ENCODE assay signal across 9 cellular contexts in the genomic region with DNA sequence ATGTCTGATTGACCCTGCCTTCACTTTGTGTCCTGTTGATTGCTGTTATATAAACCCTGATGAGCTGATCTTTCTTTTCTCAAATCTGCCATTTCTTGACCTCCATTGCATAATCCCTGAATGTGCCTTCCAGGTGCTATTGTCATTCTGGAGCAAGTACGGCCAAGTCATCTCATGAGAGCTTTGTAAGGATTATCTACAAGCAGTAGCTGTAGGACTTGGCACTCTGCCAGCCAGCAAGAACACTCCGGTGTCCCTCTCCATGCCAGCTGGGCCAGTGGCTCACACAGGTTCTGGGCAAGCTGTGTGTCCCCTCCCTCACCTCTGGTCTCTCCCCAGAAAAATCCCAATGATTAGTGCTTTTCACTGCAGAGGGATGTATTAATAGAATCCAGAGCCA.
A peak's percentile ranks its signal among the peaks of the same experiment; 100 is the strongest.
DNase-seq lines count a peak whose midpoint lies in the region; ATAC-seq and TF ChIP-seq lines count a peak whose summit lies in the region.
"Had no signal": no experiment of that assay in that cellular context is flagged by ENCODE, and none has a peak within 500 bp of the region (broad histone marks: within the 10 kb centered on the region; RNA-seq: fewer than 3 reads in every experiment).

No MANE protein-coding gene starts in this region.

- no peak overlapping the region for H3K4me3 ChIP-seq in brain microvascular endothelial cell (ENCODE audit: low read depth, low read length)

- peaks cover 25% of the 10 kb centered on the region for H3K4me1 Mint-ChIP-seq in mesothelial cell of epicardium

- in situ Hi-C loops in brain microvascular endothelial cell (cut with HindIII; ENCODE audit: low pct_ligation_motif_present, low sequenced_read_pairs), result no loop called here

- no peak for TF ChIP-seq CTCF in mesothelial cell of epicardium (IDR thresholded peaks at IDR 0.05; ENCODE audit: unreplicated experiment)
- TF ChIP-seq CTCF in brain microvascular endothelial cell (IDR thresholded peaks at IDR 0.05; ENCODE audit: low read depth, low read length, missing control alignments), result no peak

- H3K27me3 Mint-ChIP-seq in mesothelial cell of epicardium (ENCODE audit: low read depth), result no peaks in the 10 kb centered on the region

- peak; percentile 1 for DNase-seq in COR-L47 (lab: John Stamatoyannopoulos, UW)
- peak; percentile 22 for DNase-seq in HEK293T (ENCODE audit: extremely low spot score)
- peak; percentile 25 for DNase-seq in astrocyte of the hippocampus (ENCODE audit: low read depth, low spot score)
- DNase-seq in mesothelial cell of epicardium (ENCODE audit: low spot score in 2 of 2, unreplicated experiment in 2 of 2), result peak; percentile 29 to 41
- DNase-seq in stimulated activated CD4-positive, alpha-beta T cell treated with anti-CD3 and anti-CD28 coated beads, Interleukin-12 subunit alpha, Interleukin-12 subunit beta, amount 100 ng/mL, for 4 hours, result no peak
- DNase-seq in brain microvascular endothelial cell, result no peak
- no peak for DNase-seq in D341Med (ENCODE audit: low spot score)
- DNase-seq: activated effector memory CD4-positive, alpha-beta T cell treated with Interleukin-2 at 50 U/mL for 16 hours had no signal

- H3K36me3 Mint-ChIP-seq in mesothelial cell of epicardium, result peaks cover 3% of the 10 kb centered on the region

- ATAC-seq in HG03095 (IDR thresholded peaks at IDR 0.05; ENCODE audit: unreplicated experiment), result no peak

- H3K27me3 ChIP-seq in brain microvascular endothelial cell (replicated peaks), result no peaks in the 10 kb centered on the region

- no peak overlapping the region for H3K4me3 Mint-ChIP-seq in mesothelial cell of epicardium

- CTCF ChIA-PET in HEK293T (lab: Yijun Ruan, JAX), result no interaction called here

- no peak overlapping the region for H3K27ac ChIP-seq in brain microvascular endothelial cell

- no peak overlapping the region for H3K27ac Mint-ChIP-seq in mesothelial cell of epicardium

- peaks cover 4% of the 10 kb centered on the region for H3K9me3 Mint-ChIP-seq in mesothelial cell of epicardium

- no peaks in the 10 kb centered on the region for H3K36me3 ChIP-seq in brain microvascular endothelial cell (replicated peaks)

- POLR2A ChIA-PET in HEK293T (lab: Yijun Ruan, JAX), result no interaction called here

TF ChIP-seq in HEK293T, 16 proteins besides CTCF, POLR2A, EP300 and RAD21:
- no peak for TF ChIP-seq NFRKB (IDR thresholded peaks at IDR 0.05)
- TF ChIP-seq ARNT (IDR thresholded peaks at IDR 0.05), result no peak
- no peak for TF ChIP-seq PKNOX1 (IDR thresholded peaks at IDR 0.05)
- no peak for TF ChIP-seq SP1 (IDR thresholded peaks at IDR 0.05)
- no peak for TF ChIP-seq ELF4 (IDR thresholded peaks at IDR 0.05)
- no peak for TF ChIP-seq SUZ12 (IDR thresholded peaks at IDR 0.05)
- TF ChIP-seq FOXK2 (IDR thresholded peaks at IDR 0.05), result no peak
- TF ChIP-seq ZNF384 (IDR thresholded peaks at IDR 0.05), result no peak
- TF ChIP-seq L3MBTL2 (conservative IDR thresholded peaks at IDR 0.05), result no peak
- TF ChIP-seq FOXM1 (IDR thresholded peaks at IDR 0.05; ENCODE audit: borderline replicate concordance), result no peak

Comparison
In these comparisons a context has a peak if more than half of its experiments do, and no peak if none do; other contexts are left out.
1. DNase-seq: peak in COR-L47 (single experiment), HEK293T (single experiment), astrocyte of the hippocampus (single experiment) and mesothelial cell of epicardium (2 of 2); none in stimulated activated CD4-positive, alpha-beta T cell treated with anti-CD3 and anti-CD28 coated beads, Interleukin-12 subunit alpha, Interleukin-12 subunit beta, amount 100 ng/mL, for 4 hours (single experiment), brain microvascular endothelial cell (single experiment) and D341Med (single experiment).